ENCODE assay signal across 12 cellular contexts in genomic region chr16:2841606-2842339, GRCh38. TPM values are rescaled to one million over a fixed set of nuclear protein-coding genes. Genes with fewer than 3 reads are reported as not detected.
DNase-seq lines count a peak whose midpoint lies in the region; ATAC-seq, FAIRE-seq and TF ChIP-seq lines count a peak whose summit lies in the region.
"Had no signal": no experiment of that assay in that cellular context is flagged by ENCODE, and none has a peak within 500 bp of the region (broad histone marks: within the 10 kb centered on the region; RNA-seq: fewer than 3 reads in every experiment).

No MANE protein-coding gene starts in this region.

- H3K9ac ChIP-seq in kidney (ENCODE audit: low read length in 2 of 2) (no peak overlapping the region), subcutaneous abdominal adipose tissue (ENCODE audit: low read length in 5 of 5) (peak overlapping the region in 1 of 5 donors; percentile 1)
- H3K9ac ChIP-seq: GM23248 had no signal

- intact Hi-C loops in activated CD8-positive, alpha-beta T cell treated with anti-CD3 and anti-CD28 coated beads for 36 hours (cut with micrococcal nuclease): no loop called here
- intact Hi-C loops in kidney (cut with DNase I): no loop called here

- H3K36me3 ChIP-seq in kidney (ENCODE audit: control insufficient read depth in 1 of 2, insufficient read depth in 2 of 2, low read length in 2 of 2) (no peaks in the 10 kb centered on the region), subcutaneous abdominal adipose tissue (ENCODE audit: control insufficient read depth in 5 of 5, insufficient read depth in 5 of 5, low read length in 5 of 5) (no peaks in the 10 kb centered on the region)

- H3K27ac Mint-ChIP-seq in activated CD8-positive, alpha-beta T cell treated with anti-CD3 and anti-CD28 coated beads for 36 hours: peak overlapping the region; percentile 92

- no peak for ATAC-seq in activated CD8-positive, alpha-beta T cell treated with anti-CD3 and anti-CD28 coated beads for 36 hours
- ATAC-seq: SK-N-SH treated with all-trans-retinoic acid at 6 μM for 48 hours had no signal

- H3K4me3 Mint-ChIP-seq in activated CD8-positive, alpha-beta T cell treated with anti-CD3 and anti-CD28 coated beads for 36 hours: peak overlapping the region; percentile 67

- TF ChIP-seq POLR2A in H54 (IDR thresholded peaks at IDR 0.05; ENCODE audit: low read depth, low read length): no peak

- no peaks in the 10 kb centered on the region for H3K36me3 Mint-ChIP-seq in activated CD8-positive, alpha-beta T cell treated with anti-CD3 and anti-CD28 coated beads for 36 hours (ENCODE audit: low read depth)
- H3K36me3 Mint-ChIP-seq: naive B cell had no signal

- no peak for TF ChIP-seq CTCF in activated CD8-positive, alpha-beta T cell treated with anti-CD3 and anti-CD28 coated beads for 36 hours (IDR thresholded peaks at IDR 0.05)
- no peak for TF ChIP-seq CTCF in kidney (IDR thresholded peaks at IDR 0.05; ENCODE audit: borderline replicate concordance, extremely low read depth, insufficient read depth)

- no peak overlapping the region for H3K27ac ChIP-seq in kidney (ENCODE audit: low read depth in 2 of 2, low read length in 2 of 2)
- no peak overlapping the region for H3K27ac ChIP-seq in subcutaneous abdominal adipose tissue (ENCODE audit: low read depth, low read length)
- H3K27ac ChIP-seq: GM23248 had no signal

- POLR2A ChIA-PET in activated CD8-positive, alpha-beta T cell treated with anti-CD3 and anti-CD28 coated beads for 36 hours (lab: Charles Lee): interaction anchor here (0.7 to 2.0 kb wide), 4 partner anchors 20 to 41 kb away, joined by 3 to 9 read pairs (median 4); no protein-coding TSS in a partner anchor

- H3K27me3 Mint-ChIP-seq in activated CD8-positive, alpha-beta T cell treated with anti-CD3 and anti-CD28 coated beads for 36 hours: no peaks in the 10 kb centered on the region

- FAIRE-seq in kidney (lab: Jason Lieb, UNC) (no peak), H54 (lab: Jason Lieb, UNC) (no peak)

- DNase-seq in activated gamma-delta T cell treated with anti-CD3 and anti-CD28 coated beads, Interleukin-2, amount 50 U/mL, for 16 hours (ENCODE audit: low read depth): peak; percentile 18
- DNase-seq in activated gamma-delta T cell treated with Interleukin-2 at 50 U/mL for 16 hours (no peak), kidney (peak; percentile 70), H54 (ENCODE audit: insufficient read length, low spot score) (no peak), UCSD-AML1 (lab: John Stamatoyannopoulos, UW; ENCODE audit: unreplicated experiment) (no peak), SIG-M5 treated with dmso at 0.1 percent for 504 hours (lab: John Stamatoyannopoulos, UW; ENCODE audit: unreplicated experiment) (no peak)
- DNase-seq in activated CD8-positive, alpha-beta T cell treated with anti-CD3 and anti-CD28 coated beads for 36 hours: peak; percentile 20
- DNase-seq: naive B cell, NCI-H1436 treated with DMSO at 0.1 percent for 48 hours had no signal

- no peak overlapping the region for H3K4me3 ChIP-seq in kidney (ENCODE audit: low read length in 2 of 2)
- H3K4me3 ChIP-seq in subcutaneous abdominal adipose tissue (ENCODE audit: low read depth in 1 of 5, low read length in 5 of 5): peak overlapping the region; percentile 43 to 63 (median 46)
- H3K4me3 ChIP-seq: GM23248 had no signal

- H3K4me1 ChIP-seq in kidney (ENCODE audit: control insufficient read depth in 1 of 2, insufficient read depth in 1 of 2, low read depth in 1 of 2, low read length in 2 of 2): peaks cover 0 to 4% of the 10 kb centered on the region in 2 donors
- peaks cover 0 to 18% (median 12%) of the 10 kb centered on the region in 5 donors for H3K4me1 ChIP-seq in subcutaneous abdominal adipose tissue (ENCODE audit: control insufficient read depth in 5 of 5, insufficient read depth in 5 of 5, low read length in 5 of 5)

- H3K27me3 ChIP-seq in subcutaneous abdominal adipose tissue (ENCODE audit: control insufficient read depth in 5 of 5, insufficient read depth in 4 of 5, low read length in 5 of 5): peaks cover 5 to 25% (median 14%) of the 10 kb centered on the region in 5 donors

- peaks cover 2% of the 10 kb centered on the region for H3K9me3 Mint-ChIP-seq in activated CD8-positive, alpha-beta T cell treated with anti-CD3 and anti-CD28 coated beads for 36 hours

- no peaks in the 10 kb centered on the region for H3K9me3 ChIP-seq in kidney (ENCODE audit: control insufficient read depth in 1 of 2, low read length in 2 of 2)
- no peaks in the 10 kb centered on the region for H3K9me3 ChIP-seq in subcutaneous abdominal adipose tissue (ENCODE audit: control insufficient read depth in 5 of 5, low read length in 5 of 5)

- CTCF ChIA-PET in activated CD8-positive, alpha-beta T cell treated with anti-CD3 and anti-CD28 coated beads for 36 hours (lab: Charles Lee): interaction anchor here (0.8 to 4.7 kb wide), 6 partner anchors 12 to 65 kb away, joined by 3 to 42 read pairs (median 4); no protein-coding TSS in a partner anchor

- H3K4me1 Mint-ChIP-seq in activated CD8-positive, alpha-beta T cell treated with anti-CD3 and anti-CD28 coated beads for 36 hours (ENCODE audit: low read depth): peaks cover 35% of the 10 kb centered on the region

RNA-seq across cellular contexts. Expression of gene ZG16B, which starts 11.7 kb away (rescaled TPM):
- total RNA-seq in activated CD8-positive, alpha-beta T cell treated with anti-CD3 and anti-CD28 coated beads for 36 hours: 1 to 10 TPM in 1 of 2 experiments, under 1 TPM in 1; 0.97 to 2.1 TPM
- total RNA-seq in kidney: 0.98 TPM
- 0.69 TPM for polyA plus RNA-seq in kidney (ENCODE audit: insufficient read depth, low read depth, low replicate concordance)
- total RNA-seq: GM23248 had no signal
- polyA plus RNA-seq: GM23248 had no signal

RNA-seq across cellular contexts. Expression of gene PRSS22, which starts 16.2 kb away (rescaled TPM):
- total RNA-seq in activated CD8-positive, alpha-beta T cell treated with anti-CD3 and anti-CD28 coated beads for 36 hours: not detected
- total RNA-seq in kidney: 30.8 TPM
- 11.0 TPM for polyA plus RNA-seq in kidney (ENCODE audit: insufficient read depth, low read depth, low replicate concordance)
- total RNA-seq: GM23248 had no signal
- polyA plus RNA-seq: GM23248 had no signal

RNA-seq across cellular contexts. Expression of gene PRSS21, which starts 24.7 kb away (rescaled TPM):
- 10 to 100 TPM; 11.3 to 12.5 TPM for total RNA-seq in activated CD8-positive, alpha-beta T cell treated with anti-CD3 and anti-CD28 coated beads for 36 hours
- total RNA-seq in kidney: 0.54 TPM
- polyA plus RNA-seq in kidney (ENCODE audit: insufficient read depth, low read depth, low replicate concordance): not detected
- total RNA-seq: GM23248 had no signal
- polyA plus RNA-seq: GM23248 had no signal

RNA-seq across cellular contexts. Expression of gene FLYWCH2, which starts 41.2 kb away (rescaled TPM):
- 10 to 100 TPM; 18.9 to 19.3 TPM for total RNA-seq in activated CD8-positive, alpha-beta T cell treated with anti-CD3 and anti-CD28 coated beads for 36 hours
- total RNA-seq in kidney: 31.3 TPM
- 52.5 TPM for polyA plus RNA-seq in kidney (ENCODE audit: insufficient read depth, low read depth, low replicate concordance)

RNA-seq across cellular contexts. Expression of gene PRSS41, which starts 43.5 kb away (rescaled TPM):
- not detected for total RNA-seq in activated CD8-positive, alpha-beta T cell treated with anti-CD3 and anti-CD28 coated beads for 36 hours
- total RNA-seq in kidney: not detected
- not detected for polyA plus RNA-seq in kidney (ENCODE audit: insufficient read depth, low read depth, low replicate concordance)
- total RNA-seq: GM23248 had no signal
- polyA plus RNA-seq: GM23248 had no signal

Comparison
In these comparisons a context has a peak if more than half of its experiments do, and no peak if none do; other contexts are left out.
1. DNase-seq: peak in activated gamma-delta T cell treated with anti-CD3 and anti-CD28 coated beads, Interleukin-2, amount 50 U/mL, for 16 hours (single experiment), activated CD8-positive, alpha-beta T cell treated with anti-CD3 and anti-CD28 coated beads for 36 hours (single experiment) and kidney (single experiment); none in activated gamma-delta T cell treated with Interleukin-2 at 50 U/mL for 16 hours (single experiment), H54 (single experiment), UCSD-AML1 (single experiment) and SIG-M5 treated with dmso at 0.1 percent for 504 hours (single experiment).
2. H3K4me3 ChIP-seq: peak in subcutaneous abdominal adipose tissue (5 of 5); none in kidney (0 of 2).
3. RNA of gene PRSS22, which starts 16.2 kb away (total RNA-seq): 30.8 TPM in kidney (single experiment); not detected in activated CD8-positive, alpha-beta T cell treated with anti-CD3 and anti-CD28 coated beads for 36 hours; every median in the first group is over 10 times any median in the second.